In the genomic region with DNA sequence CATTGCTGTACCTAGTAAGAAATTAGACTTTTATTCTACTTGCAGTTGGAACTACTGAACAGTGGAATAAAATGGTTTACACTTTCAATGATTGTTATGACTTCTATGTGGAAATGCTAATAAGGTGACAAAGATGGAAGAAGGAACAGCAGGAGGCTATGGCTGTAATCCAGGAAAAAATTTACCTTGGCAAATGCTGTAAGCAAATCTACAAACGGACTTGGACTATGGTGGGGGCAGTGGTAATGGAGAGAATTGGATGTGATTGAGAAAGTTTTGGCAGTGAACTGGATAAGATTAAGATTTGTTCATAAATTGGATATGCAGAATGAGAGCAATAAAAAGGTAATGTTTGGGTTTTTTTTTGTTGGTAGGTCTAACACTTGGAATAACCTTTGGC, we compare ENCODE assay signal across 21 cellular contexts.
DNase-seq lines count a peak whose midpoint lies in the region; TF ChIP-seq lines count a peak whose summit lies in the region.
"Had no signal": no experiment of that assay in that cellular context is flagged by ENCODE, and none has a peak within 500 bp of the region (broad histone marks: within the 10 kb centered on the region; RNA-seq: fewer than 3 reads in every experiment).

No MANE protein-coding gene starts in this region.

- DNase-seq in NCI-H345 (lab: John Stamatoyannopoulos, UW) (peak; percentile 5), NCI-H345 treated with DMSO at 0.1 percent for 48 hours (lab: John Stamatoyannopoulos, UW; ENCODE audit: unreplicated experiment) (no peak), COR-L47 (lab: John Stamatoyannopoulos, UW) (peak; percentile 47), NCI-H446 (lab: John Stamatoyannopoulos, UW) (peak; percentile 41 to 79), astrocyte of the cerebellum (ENCODE audit: low read depth) (peak; percentile 54), endodermal cell (no peak), sigmoid colon (no peak)
- DNase-seq: 8988T; ACHN; AML-193; BE2C; Caco-2; CD4-positive, alpha-beta memory T cell; DMS53; DMS79 treated with DMSO at 0.1 percent for 48 hours; GF-D8; H9 had no signal

- H3K4me1 ChIP-seq in endodermal cell (ENCODE audit: control insufficient read depth, insufficient read depth, low read length) (peaks cover under 1% of the 10 kb centered on the region), sigmoid colon (no peaks in the 10 kb centered on the region)
- H3K4me1 ChIP-seq: A549, BE2C, Caco-2 had no signal

- H3K36me3 Mint-ChIP-seq in endodermal cell (ENCODE audit: low read depth) = no peaks in the 10 kb centered on the region
- H3K36me3 Mint-ChIP-seq: CD14-positive monocyte; CD4-positive, alpha-beta memory T cell had no signal

- no peak overlapping the region for H3K4me3 Mint-ChIP-seq in endodermal cell
- H3K4me3 Mint-ChIP-seq: CD14-positive monocyte; CD4-positive, alpha-beta memory T cell; GM23338; H9 had no signal

- intact Hi-C loops in sigmoid colon (cut with DNase I) = no loop called here

- H3K27ac Mint-ChIP-seq in endodermal cell = no peak overlapping the region
- H3K27ac Mint-ChIP-seq: CD14-positive monocyte; CD4-positive, alpha-beta memory T cell; GM23338; H9 had no signal

- TF ChIP-seq EP300 in sigmoid colon (IDR thresholded peaks at IDR 0.05) = no peak

- in situ Hi-C loops in astrocyte of the cerebellum (cut with HindIII; ENCODE audit: low sequenced_read_pairs) = no loop called here

- H3K27ac ChIP-seq in endodermal cell (ENCODE audit: low read depth, low read length) (no peak overlapping the region), sigmoid colon (no peak overlapping the region)
- H3K27ac ChIP-seq: A549; BLaER1 treated with 17β-estradiol and CSF1 and Interleukin-3, amounts not matched to agents 10 nM and 100 nM had no signal

- H3K9me3 Mint-ChIP-seq in endodermal cell = no peaks in the 10 kb centered on the region
- H3K9me3 Mint-ChIP-seq: GM23338, H9 had no signal

- H3K9ac ChIP-seq in endodermal cell (ENCODE audit: extremely low read depth, low read length, poor library complexity, severe bottlenecking) = no peak overlapping the region
- H3K9ac ChIP-seq: BLaER1 treated with 17β-estradiol and CSF1 and Interleukin-3, amounts not matched to agents 10 nM and 100 nM had no signal

- H3K27me3 ChIP-seq in endodermal cell (ENCODE audit: control insufficient read depth, insufficient read depth, low read length, poor library complexity, severe bottlenecking) (no peaks in the 10 kb centered on the region), sigmoid colon (no peaks in the 10 kb centered on the region)
- H3K27me3 ChIP-seq: BE2C; BLaER1 treated with 17β-estradiol and CSF1 and Interleukin-3, amounts not matched to agents 10 nM and 100 nM had no signal

- H3K36me3 ChIP-seq in endodermal cell (ENCODE audit: control insufficient read depth, insufficient read depth, low read length) = no peaks in the 10 kb centered on the region
- H3K36me3 ChIP-seq in sigmoid colon = no peaks in the 10 kb centered on the region
- H3K36me3 ChIP-seq: BE2C; BLaER1 treated with 17β-estradiol and CSF1 and Interleukin-3, amounts not matched to agents 10 nM and 100 nM had no signal

- no peak for TF ChIP-seq POLR2A in sigmoid colon (IDR thresholded peaks at IDR 0.05)

- WGBS in endodermal cell (ENCODE audit: insufficient coverage in 1 of 2, insufficient read length in 1 of 2), 2 experiments = 83 to 92% methylated on average over 1 of the region's 1 CpG
- WGBS in sigmoid colon, 2 donors = 14 to 55% methylated on average over 1 of the region's 1 CpG

- no peaks in the 10 kb centered on the region for H3K9me3 ChIP-seq in endodermal cell (ENCODE audit: control insufficient read depth, low read length)
- H3K9me3 ChIP-seq in sigmoid colon = no peaks in the 10 kb centered on the region
- H3K9me3 ChIP-seq: A549, BE2C, Caco-2 had no signal

- no peak for TF ChIP-seq CTCF in astrocyte of the cerebellum (IDR thresholded peaks at IDR 0.05; ENCODE audit: low read depth, low read length, missing control alignments)
- no peak for TF ChIP-seq CTCF in endodermal cell (conservative IDR thresholded peaks at IDR 0.05)
- TF ChIP-seq CTCF in sigmoid colon (IDR thresholded peaks at IDR 0.05) = no peak

- no peaks in the 10 kb centered on the region for H3K27me3 Mint-ChIP-seq in endodermal cell (ENCODE audit: insufficient read depth)
- H3K27me3 Mint-ChIP-seq: CD4-positive, alpha-beta memory T cell had no signal

- H3K4me1 Mint-ChIP-seq in endodermal cell = peaks cover 1% of the 10 kb centered on the region
- H3K4me1 Mint-ChIP-seq: CD14-positive monocyte; CD4-positive, alpha-beta memory T cell had no signal

- H3K4me3 ChIP-seq in astrocyte of the cerebellum (ENCODE audit: low read depth, low read length) (no peak overlapping the region), endodermal cell (ENCODE audit: low read length) (no peak overlapping the region), sigmoid colon (no peak overlapping the region)
- H3K4me3 ChIP-seq: A549; BLaER1 treated with 17β-estradiol and CSF1 and Interleukin-3, amounts not matched to agents 10 nM and 100 nM; GM23338 had no signal

Comparison
In these comparisons a context has a peak if more than half of its experiments do, and no peak if none do; other contexts are left out.
1. DNase-seq: peak in NCI-H345 (single experiment), COR-L47 (single experiment), NCI-H446 (2 of 2) and astrocyte of the cerebellum (single experiment); none in NCI-H345 treated with DMSO at 0.1 percent for 48 hours (single experiment), endodermal cell (single experiment) and sigmoid colon (single experiment).